ENCODE assay signal across 1 cellular context in genomic region chr22:28931844-28932561, GRCh38.
A peak's percentile ranks its signal among the peaks of the same experiment; 100 is the strongest.
TF ChIP-seq lines count a peak whose summit lies in the region.

No MANE protein-coding gene starts in this region.

TF ChIP-seq in HepG2, 621 proteins besides CTCF, POLR2A, EP300 and RAD21 (continued from another document and continues in another):
- no peak for TF ChIP-seq ZNF280D (CRISPR knock-in tag; IDR thresholded peaks at IDR 0.05)
- no peak for TF ChIP-seq ZFAT (CRISPR knock-in tag; conservative IDR thresholded peaks at IDR 0.05)
- no peak for TF ChIP-seq PCBP2 (optimal IDR thresholded peaks at IDR 0.05; ENCODE audit: low read depth, low read length, poor library complexity, severe bottlenecking)
- TF ChIP-seq BATF2 (CRISPR knock-in tag; IDR thresholded peaks at IDR 0.05): no peak
- TF ChIP-seq ZFP36 (IDR thresholded peaks at IDR 0.05; ENCODE audit: borderline replicate concordance, low read depth, low read length, partially characterized antibody): no peak
- no peak for TF ChIP-seq ZMYM2 (CRISPR knock-in tag; IDR thresholded peaks at IDR 0.05)
- TF ChIP-seq ESRRA (CRISPR knock-in tag; IDR thresholded peaks at IDR 0.05; ENCODE audit: low read depth): no peak
- TF ChIP-seq PBX2 (CRISPR knock-in tag; IDR thresholded peaks at IDR 0.05): no peak
- TF ChIP-seq HNF1A (IDR thresholded peaks at IDR 0.05; ENCODE audit: low read depth): peak; percentile 55; the same call in 1 of the 2 replicates
- peak; percentile 55; the same call in 1 of the 2 replicates for TF ChIP-seq HNF1A (CRISPR knock-in tag; IDR thresholded peaks at IDR 0.05; ENCODE audit: borderline replicate concordance)
- TF ChIP-seq ETV5 (CRISPR knock-in tag; IDR thresholded peaks at IDR 0.05; ENCODE audit: borderline replicate concordance): no peak
- TF ChIP-seq ZNF260 (CRISPR knock-in tag; IDR thresholded peaks at IDR 0.05; ENCODE audit: borderline replicate concordance, low read depth): no peak
- TF ChIP-seq KIAA2018 (CRISPR knock-in tag; IDR thresholded peaks at IDR 0.05; ENCODE audit: borderline replicate concordance): no peak
- TF ChIP-seq CCDC6 (CRISPR knock-in tag; IDR thresholded peaks at IDR 0.05): no peak
- TF ChIP-seq ZNF746 (CRISPR knock-in tag; IDR thresholded peaks at IDR 0.05): no peak
- no peak for TF ChIP-seq ZNF20 (CRISPR knock-in tag; IDR thresholded peaks at IDR 0.05)
- no peak for TF ChIP-seq SALL2 (CRISPR knock-in tag; IDR thresholded peaks at IDR 0.05)
- TF ChIP-seq ASH2L (IDR thresholded peaks at IDR 0.05; ENCODE audit: insufficient read length, low read depth, low read length): no peak
- no peak for TF ChIP-seq BCL3 (CRISPR knock-in tag; IDR thresholded peaks at IDR 0.05)
- no peak for TF ChIP-seq ZNF17 (CRISPR knock-in tag; IDR thresholded peaks at IDR 0.05)
- no peak for TF ChIP-seq ZFP82 (CRISPR knock-in tag; IDR thresholded peaks at IDR 0.05; ENCODE audit: borderline replicate concordance)
- no peak for TF ChIP-seq ZNF282 (IDR thresholded peaks at IDR 0.05; ENCODE audit: partially characterized antibody)
- TF ChIP-seq NAIF1 (CRISPR knock-in tag; IDR thresholded peaks at IDR 0.05; ENCODE audit: borderline replicate concordance): no peak
- TF ChIP-seq ZFP37 (CRISPR knock-in tag; IDR thresholded peaks at IDR 0.05; ENCODE audit: borderline replicate concordance): no peak
- TF ChIP-seq HNRNPUL1 (IDR thresholded peaks at IDR 0.05; ENCODE audit: low read depth, low read length): no peak
- no peak for TF ChIP-seq ATF3 (CRISPR knock-in tag; IDR thresholded peaks at IDR 0.05)
- TF ChIP-seq MIER3 (CRISPR knock-in tag; IDR thresholded peaks at IDR 0.05; ENCODE audit: borderline replicate concordance): no peak
- TF ChIP-seq NFYC (CRISPR knock-in tag; IDR thresholded peaks at IDR 0.05): no peak
- no peak for TF ChIP-seq ZNF839 (CRISPR knock-in tag; IDR thresholded peaks at IDR 0.05; ENCODE audit: borderline replicate concordance)
- TF ChIP-seq SIX1 (CRISPR knock-in tag; IDR thresholded peaks at IDR 0.05; ENCODE audit: borderline replicate concordance): no peak
- TF ChIP-seq TOPORS (CRISPR knock-in tag; IDR thresholded peaks at IDR 0.05): no peak
- no peak for TF ChIP-seq POLR2AphosphoS2 (IDR thresholded peaks at IDR 0.05; ENCODE audit: low read depth, low read length)
- TF ChIP-seq SNAPC4 (CRISPR knock-in tag; IDR thresholded peaks at IDR 0.05): no peak
- TF ChIP-seq ZNF451 (CRISPR knock-in tag; IDR thresholded peaks at IDR 0.05): no peak
